In genomic region chr6:15398657-15399287, GRCh38 we compare ENCODE assay signal across 9 cellular contexts.
DNase-seq lines count a peak whose midpoint lies in the region; ATAC-seq and TF ChIP-seq lines count a peak whose summit lies in the region.
"Had no signal": no experiment of that assay in that cellular context is flagged by ENCODE, and none has a peak within 500 bp of the region (broad histone marks: within the 10 kb centered on the region; RNA-seq: fewer than 3 reads in every experiment).

No MANE protein-coding gene starts in this region.

- POLR2A ChIA-PET in activated CD4-positive, alpha-beta memory T cell treated with anti-CD3 and anti-CD28 coated beads for 36 hours (lab: Charles Lee), result no interaction called here

- no peaks in the 10 kb centered on the region for H3K27me3 Mint-ChIP-seq in activated T-cell treated with anti-CD3 and anti-CD28 coated beads, Interleukin-2, amount 50 U/mL, for 4 hours (ENCODE audit: low read depth)
- H3K27me3 Mint-ChIP-seq in activated CD4-positive, alpha-beta memory T cell treated with anti-CD3 and anti-CD28 coated beads for 36 hours, result no peaks in the 10 kb centered on the region
- H3K27me3 Mint-ChIP-seq in stimulated activated naive CD8-positive, alpha-beta T cell treated with anti-CD3 and anti-CD28 coated beads, Interleukin-15, Interleukin-2, amounts not matched to agents 100 ng/mL and 50 ng/mL, for 24 hours, result no peaks in the 10 kb centered on the region

- no peaks in the 10 kb centered on the region for H3K36me3 ChIP-seq in suprapubic skin

- WGBS in suprapubic skin, result 71% methylated on average over 8 of the region's 8 CpGs

- H3K9me3 ChIP-seq in suprapubic skin, result no peaks in the 10 kb centered on the region

- peak overlapping the region; percentile 4 for H3K4me3 Mint-ChIP-seq in activated T-cell treated with anti-CD3 and anti-CD28 coated beads, Interleukin-2, amount 50 U/mL, for 4 hours
- H3K4me3 Mint-ChIP-seq in activated CD4-positive, alpha-beta memory T cell treated with anti-CD3 and anti-CD28 coated beads for 36 hours, result no peak overlapping the region
- H3K4me3 Mint-ChIP-seq in stimulated activated naive CD8-positive, alpha-beta T cell treated with anti-CD3 and anti-CD28 coated beads, Interleukin-15, Interleukin-2, amounts not matched to agents 100 ng/mL and 50 ng/mL, for 24 hours, result peak overlapping the region; percentile 58

- TF ChIP-seq POLR2A in suprapubic skin (IDR thresholded peaks at IDR 0.05), result no peak

- DNase-seq in activated T-cell treated with anti-CD3 and anti-CD28 coated beads, Interleukin-2, amount 50 U/mL, for 4 hours, result no peak
- DNase-seq in activated T-cell treated with anti-CD3 and anti-CD28 coated beads, Interleukin-2, amount 50 U/mL, for 1 hour, result no peak
- DNase-seq in activated CD4-positive, alpha-beta memory T cell treated with anti-CD3 and anti-CD28 coated beads for 36 hours, result no peak
- DNase-seq in posterior vena cava (ENCODE audit: low spot score) (no peak), suprapubic skin (ENCODE audit: low spot score in 2 of 2) (no peak), NCI-H1417 (lab: John Stamatoyannopoulos, UW) (no peak)
- DNase-seq: central memory CD4-positive, alpha-beta T cell had no signal

- TF ChIP-seq CTCF in suprapubic skin (IDR thresholded peaks at IDR 0.05), result no peak

- CTCF ChIA-PET in activated CD4-positive, alpha-beta memory T cell treated with anti-CD3 and anti-CD28 coated beads for 36 hours (lab: Charles Lee), result no interaction called here

- H3K27ac Mint-ChIP-seq in activated CD4-positive, alpha-beta memory T cell treated with anti-CD3 and anti-CD28 coated beads for 36 hours, result peak overlapping the region; percentile 29
- H3K27ac Mint-ChIP-seq in stimulated activated naive CD8-positive, alpha-beta T cell treated with anti-CD3 and anti-CD28 coated beads, Interleukin-15, Interleukin-2, amounts not matched to agents 100 ng/mL and 50 ng/mL, for 24 hours, result peak overlapping the region; percentile 76

- H3K4me1 ChIP-seq in suprapubic skin, result peaks cover 43% of the 10 kb centered on the region

- H3K27ac ChIP-seq in suprapubic skin, result no peak overlapping the region

- no peak for TF ChIP-seq EP300 in suprapubic skin (IDR thresholded peaks at IDR 0.05)

- intact Hi-C loops in activated CD4-positive, alpha-beta memory T cell treated with anti-CD3 and anti-CD28 coated beads for 36 hours (cut with micrococcal nuclease), result loop anchor here (5.0 kb wide), 1 partner anchor 36 kb away; no protein-coding TSS in a partner anchor
- intact Hi-C loops in posterior vena cava (cut with DNase I), result loop anchor here in 1 of 2 donors (10.0 kb wide), 1 partner anchor 1184 kb away; no protein-coding TSS in a partner anchor

- no peaks in the 10 kb centered on the region for H3K36me3 Mint-ChIP-seq in activated T-cell treated with anti-CD3 and anti-CD28 coated beads, Interleukin-2, amount 50 U/mL, for 4 hours (ENCODE audit: insufficient read depth)
- H3K36me3 Mint-ChIP-seq in activated CD4-positive, alpha-beta memory T cell treated with anti-CD3 and anti-CD28 coated beads for 36 hours, result peaks cover 13% of the 10 kb centered on the region
- peaks cover 7% of the 10 kb centered on the region for H3K36me3 Mint-ChIP-seq in stimulated activated naive CD8-positive, alpha-beta T cell treated with anti-CD3 and anti-CD28 coated beads, Interleukin-15, Interleukin-2, amounts not matched to agents 100 ng/mL and 50 ng/mL, for 24 hours (ENCODE audit: low read depth)

- H3K27me3 ChIP-seq in suprapubic skin, result no peaks in the 10 kb centered on the region

- ATAC-seq in activated T-cell treated with anti-CD3 and anti-CD28 coated beads, Interleukin-2, amount 50 U/mL, for 4 hours, result peak; percentile 47
- ATAC-seq in HG02938 (IDR thresholded peaks at IDR 0.05; ENCODE audit: unreplicated experiment), result peak; percentile 72

- peaks cover 69% of the 10 kb centered on the region for H3K4me1 Mint-ChIP-seq in activated T-cell treated with anti-CD3 and anti-CD28 coated beads, Interleukin-2, amount 50 U/mL, for 4 hours (ENCODE audit: low read depth)
- H3K4me1 Mint-ChIP-seq in activated CD4-positive, alpha-beta memory T cell treated with anti-CD3 and anti-CD28 coated beads for 36 hours (ENCODE audit: low read depth), result peaks cover 81% of the 10 kb centered on the region
- H3K4me1 Mint-ChIP-seq in stimulated activated naive CD8-positive, alpha-beta T cell treated with anti-CD3 and anti-CD28 coated beads, Interleukin-15, Interleukin-2, amounts not matched to agents 100 ng/mL and 50 ng/mL, for 24 hours (ENCODE audit: low read depth), result peaks cover 78% of the 10 kb centered on the region

- H3K9me3 Mint-ChIP-seq in activated T-cell treated with anti-CD3 and anti-CD28 coated beads, Interleukin-2, amount 50 U/mL, for 4 hours, result no peaks in the 10 kb centered on the region
- no peaks in the 10 kb centered on the region for H3K9me3 Mint-ChIP-seq in activated CD4-positive, alpha-beta memory T cell treated with anti-CD3 and anti-CD28 coated beads for 36 hours
- H3K9me3 Mint-ChIP-seq in stimulated activated naive CD8-positive, alpha-beta T cell treated with anti-CD3 and anti-CD28 coated beads, Interleukin-15, Interleukin-2, amounts not matched to agents 100 ng/mL and 50 ng/mL, for 24 hours, result no peaks in the 10 kb centered on the region

- no peak overlapping the region for H3K4me3 ChIP-seq in suprapubic skin
